In the genomic region with DNA sequence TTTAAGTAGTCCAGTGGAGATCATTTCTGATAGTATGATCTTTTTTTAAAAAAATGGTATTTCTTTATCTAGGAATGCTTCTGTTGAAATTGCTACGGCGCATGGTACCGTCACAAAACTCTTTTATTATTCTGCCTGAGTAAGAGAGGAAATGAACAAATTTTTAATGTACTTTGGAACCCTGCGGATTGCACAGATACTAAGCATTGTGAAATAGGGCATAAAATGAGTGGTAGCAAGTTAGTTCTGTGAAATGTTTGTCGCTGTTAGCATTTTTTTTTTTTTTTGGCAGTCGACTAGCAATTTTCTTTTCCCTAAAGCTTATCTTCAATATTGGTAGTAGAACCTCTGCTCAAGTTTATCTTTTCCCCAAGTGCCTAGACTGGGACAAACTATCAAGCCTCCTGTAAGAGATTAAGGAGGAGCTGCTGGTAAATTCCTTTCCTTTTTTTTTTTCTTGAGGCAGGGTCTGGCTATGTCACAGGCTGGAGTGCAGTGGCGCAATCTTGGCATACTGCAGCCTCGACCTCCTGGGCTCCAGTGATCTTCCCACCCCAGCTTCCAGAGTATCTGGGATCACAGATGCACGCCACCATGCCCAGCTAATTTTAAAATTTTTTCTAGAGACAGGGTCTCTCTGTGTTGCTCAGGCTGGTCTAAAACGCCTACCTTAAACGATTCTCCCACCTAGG, we compare ENCODE assay signal across 2 cellular contexts.
TF ChIP-seq lines count a peak whose summit lies in the region.

No MANE protein-coding gene starts in this region.

TF ChIP-seq in A549, 52 proteins besides CTCF, POLR2A, EP300 and RAD21:
- 0 out of 4 replicates have a peak, but pooled peaks of 1 of the 2 experiments have one; percentile 3 for TF ChIP-seq CEBPB (IDR thresholded peaks at IDR 0.05)
- TF ChIP-seq, protein P1, sequence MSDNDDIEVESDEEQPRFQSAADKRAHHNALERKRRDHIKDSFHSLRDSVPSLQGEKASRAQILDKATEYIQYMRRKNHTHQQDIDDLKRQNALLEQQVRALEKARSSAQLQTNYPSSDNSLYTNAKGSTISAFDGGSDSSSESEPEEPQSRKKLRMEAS (IDR thresholded peaks at IDR 0.05) = no peak

TF ChIP-seq in liver, 16 proteins besides CTCF, POLR2A, EP300 and RAD21:
- peak; percentile 83 for TF ChIP-seq SP1 (IDR thresholded peaks at IDR 0.05)
- peak; percentile 47 for TF ChIP-seq TAF1 (conservative IDR thresholded peaks at IDR 0.05)
- TF ChIP-seq, protein P2, sequence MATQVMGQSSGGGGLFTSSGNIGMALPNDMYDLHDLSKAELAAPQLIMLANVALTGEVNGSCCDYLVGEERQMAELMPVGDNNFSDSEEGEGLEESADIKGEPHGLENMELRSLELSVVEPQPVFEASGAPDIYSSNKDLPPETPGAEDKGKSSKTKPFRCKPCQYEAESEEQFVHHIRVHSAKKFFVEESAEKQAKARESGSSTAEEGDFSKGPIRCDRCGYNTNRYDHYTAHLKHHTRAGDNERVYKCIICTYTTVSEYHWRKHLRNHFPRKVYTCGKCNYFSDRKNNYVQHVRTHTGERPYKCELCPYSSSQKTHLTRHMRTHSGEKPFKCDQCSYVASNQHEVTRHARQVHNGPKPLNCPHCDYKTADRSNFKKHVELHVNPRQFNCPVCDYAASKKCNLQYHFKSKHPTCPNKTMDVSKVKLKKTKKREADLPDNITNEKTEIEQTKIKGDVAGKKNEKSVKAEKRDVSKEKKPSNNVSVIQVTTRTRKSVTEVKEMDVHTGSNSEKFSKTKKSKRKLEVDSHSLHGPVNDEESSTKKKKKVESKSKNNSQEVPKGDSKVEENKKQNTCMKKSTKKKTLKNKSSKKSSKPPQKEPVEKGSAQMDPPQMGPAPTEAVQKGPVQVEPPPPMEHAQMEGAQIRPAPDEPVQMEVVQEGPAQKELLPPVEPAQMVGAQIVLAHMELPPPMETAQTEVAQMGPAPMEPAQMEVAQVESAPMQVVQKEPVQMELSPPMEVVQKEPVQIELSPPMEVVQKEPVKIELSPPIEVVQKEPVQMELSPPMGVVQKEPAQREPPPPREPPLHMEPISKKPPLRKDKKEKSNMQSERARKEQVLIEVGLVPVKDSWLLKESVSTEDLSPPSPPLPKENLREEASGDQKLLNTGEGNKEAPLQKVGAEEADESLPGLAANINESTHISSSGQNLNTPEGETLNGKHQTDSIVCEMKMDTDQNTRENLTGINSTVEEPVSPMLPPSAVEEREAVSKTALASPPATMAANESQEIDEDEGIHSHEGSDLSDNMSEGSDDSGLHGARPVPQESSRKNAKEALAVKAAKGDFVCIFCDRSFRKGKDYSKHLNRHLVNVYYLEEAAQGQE (IDR thresholded peaks at IDR 0.05) = peak; percentile 71
- peak; percentile 52 for TF ChIP-seq ATF3 (IDR thresholded peaks at IDR 0.05)
- peak; percentile 74 to 78 for TF ChIP-seq JUND (IDR thresholded peaks at IDR 0.05)
- peak; percentile 75 for TF ChIP-seq ZBTB33 (IDR thresholded peaks at IDR 0.05)
- peak; percentile 76 for TF ChIP-seq YY1 (IDR thresholded peaks at IDR 0.05)
- TF ChIP-seq HNF4G (IDR thresholded peaks at IDR 0.05) = peak; percentile 88
- TF ChIP-seq, protein P1 (IDR thresholded peaks at IDR 0.05) = peak; percentile 42
- peak; percentile 8 for TF ChIP-seq FOXA2 (IDR thresholded peaks at IDR 0.05)
- peak in 1 of 2 donors; percentile 12 for TF ChIP-seq EGR1 (IDR thresholded peaks at IDR 0.05; ENCODE audit: low read depth in 2 of 2)
- TF ChIP-seq GABPA (IDR thresholded peaks at IDR 0.05 in 1 of 2, conservative IDR thresholded peaks at IDR 0.05 in 1 of 2) = peak in 1 of 2 donors; percentile 67
- TF ChIP-seq HNF4A (conservative IDR thresholded peaks at IDR 0.05) = peak; percentile 93 to 97
- TF ChIP-seq RXRA (IDR thresholded peaks at IDR 0.05) = peak; percentile 67 to 72
- peak; percentile 31 for TF ChIP-seq FOXA1 (IDR thresholded peaks at IDR 0.05)
- peak; percentile 72 for TF ChIP-seq NR2F2 (IDR thresholded peaks at IDR 0.05)
TF ChIP-seq in liver: peak in this region for 16.
